Comparison of ENCODE assay signal across 8 cellular contexts in genomic region chr12:108565976-108566375, GRCh38. TPM values are rescaled to one million over a fixed set of nuclear protein-coding genes. Genes with fewer than 3 reads are reported as not detected.
A peak's percentile ranks its signal among the peaks of the same experiment; 100 is the strongest.
DNase-seq lines count a peak whose midpoint lies in the region; ATAC-seq and TF ChIP-seq lines count a peak whose summit lies in the region.

No MANE protein-coding gene starts in this region.

- H3K27me3 Mint-ChIP-seq in activated naive CD8-positive, alpha-beta T cell treated with anti-CD3 and anti-CD28 coated beads, Interleukin-2, amount 10 ng/mL, durations not matched to agents 7 days and 5 days: no peaks in the 10 kb centered on the region

- peak overlapping the region; percentile 58 for H3K27ac Mint-ChIP-seq in activated naive CD8-positive, alpha-beta T cell treated with anti-CD3 and anti-CD28 coated beads, Interleukin-2, amount 10 ng/mL, durations not matched to agents 7 days and 5 days

- intact Hi-C loops in A673 (cut with micrococcal nuclease; ENCODE audit: unreplicated experiment): loop anchor here (10.0 kb wide), 1 partner anchor 169 kb away; the partner anchor contains the start of gene CORO1C
- intact Hi-C loops in left ventricle myocardium inferior (cut with micrococcal nuclease): loop anchor here (5.0 kb wide), 1 partner anchor 51 kb away; no protein-coding TSS in a partner anchor

- H3K4me1 ChIP-seq in A673 (ENCODE audit: insufficient read depth, low read length, poor library complexity, severe bottlenecking) (peaks cover 40% of the 10 kb centered on the region), left ventricle myocardium inferior (peaks cover 73% of the 10 kb centered on the region)

- no peak for ATAC-seq in activated naive CD8-positive, alpha-beta T cell treated with anti-CD3 and anti-CD28 coated beads, Interleukin-2, amount 10 ng/mL, durations not matched to agents 7 days and 5 days (ENCODE audit: low read depth)
- no peak for ATAC-seq in HG02678 (IDR thresholded peaks at IDR 0.05; ENCODE audit: unreplicated experiment)

- no peaks in the 10 kb centered on the region for H3K27me3 ChIP-seq in A673 (replicated peaks; ENCODE audit: insufficient read depth, low read depth, low read length, poor library complexity)
- no peaks in the 10 kb centered on the region for H3K27me3 ChIP-seq in HL-60 (ENCODE audit: insufficient read depth, poor library complexity, severe bottlenecking)
- no peaks in the 10 kb centered on the region for H3K27me3 ChIP-seq in left ventricle myocardium inferior (ENCODE audit: low read depth)

- H3K4me3 ChIP-seq in A673 (ENCODE audit: low read depth, low read length, poor library complexity, severe bottlenecking): no peak overlapping the region
- no peak overlapping the region for H3K4me3 ChIP-seq in HL-60 (replicated peaks; ENCODE audit: insufficient read depth, low read length)
- no peak overlapping the region for H3K4me3 ChIP-seq in left ventricle myocardium inferior

- DNase-seq in A673 (ENCODE audit: low spot score): peak; percentile 89
- DNase-seq in HL-60 (ENCODE audit: low read depth in 1 of 2, low spot score in 1 of 2): peak; percentile 81 to 88
- peak; percentile 87 for DNase-seq in RPMI7951 (ENCODE audit: low read depth)
- no peak for DNase-seq in activated naive CD8-positive, alpha-beta T cell treated with anti-CD3 and anti-CD28 coated beads, Interleukin-2, amount 10 ng/mL, durations not matched to agents 7 days and 5 days
- peak; percentile 81 for DNase-seq in left ventricle myocardium inferior
- peak; percentile 46 to 79 for DNase-seq in stimulated activated CD4-positive, alpha-beta T cell treated with anti-CD3 and anti-CD28 coated beads, Interleukin-4, amount 100 ng/mL, for 4 hours
- DNase-seq in globus pallidus (ENCODE audit: low spot score): no peak

- TF ChIP-seq CTCF in A673 (conservative IDR thresholded peaks at IDR 0.05; ENCODE audit: low read depth, low read length) (no peak), HL-60 (IDR thresholded peaks at IDR 0.05; ENCODE audit: insufficient read depth, low read length) (no peak), left ventricle myocardium inferior (IDR thresholded peaks at IDR 0.05; ENCODE audit: borderline replicate concordance) (no peak)

- no peak overlapping the region for H3K4me3 Mint-ChIP-seq in activated naive CD8-positive, alpha-beta T cell treated with anti-CD3 and anti-CD28 coated beads, Interleukin-2, amount 10 ng/mL, durations not matched to agents 7 days and 5 days

- no peaks in the 10 kb centered on the region for H3K9me3 Mint-ChIP-seq in activated naive CD8-positive, alpha-beta T cell treated with anti-CD3 and anti-CD28 coated beads, Interleukin-2, amount 10 ng/mL, durations not matched to agents 7 days and 5 days

- no TSS peak for BruUV-seq in A673 (replicated peaks; lab: Mats Ljungman, UMichigan)

- CTCF ChIA-PET in A673 (lab: Charles Lee): interaction anchor here (0.6 kb wide), 1 partner anchor 56 kb away, joined by 4 read pairs; no protein-coding TSS in a partner anchor

- H3K27ac ChIP-seq in A673 (ENCODE audit: low read depth, low read length, poor library complexity, severe bottlenecking) (peak overlapping the region; percentile 77), HL-60 (replicated peaks) (peak overlapping the region; percentile 45), left ventricle myocardium inferior (replicated peaks) (peak overlapping the region; percentile 66)

- H3K9me3 ChIP-seq in A673 (ENCODE audit: low read depth, low read length, poor library complexity, severe bottlenecking) (no peaks in the 10 kb centered on the region), left ventricle myocardium inferior (replicated peaks) (no peaks in the 10 kb centered on the region)

- H3K4me1 Mint-ChIP-seq in activated naive CD8-positive, alpha-beta T cell treated with anti-CD3 and anti-CD28 coated beads, Interleukin-2, amount 10 ng/mL, durations not matched to agents 7 days and 5 days: peaks cover 55% of the 10 kb centered on the region

- H3K36me3 ChIP-seq in A673 (ENCODE audit: insufficient read depth, low read length, poor library complexity, severe bottlenecking) (peaks cover 52% of the 10 kb centered on the region), left ventricle myocardium inferior (peaks cover 62% of the 10 kb centered on the region)

- H3K36me3 Mint-ChIP-seq in activated naive CD8-positive, alpha-beta T cell treated with anti-CD3 and anti-CD28 coated beads, Interleukin-2, amount 10 ng/mL, durations not matched to agents 7 days and 5 days: peaks cover 23% of the 10 kb centered on the region

- POLR2A ChIA-PET in A673 (lab: Charles Lee; ENCODE audit: low non-redundant PET): no interaction called here
- POLR2A ChIA-PET in activated naive CD8-positive, alpha-beta T cell treated with anti-CD3 and anti-CD28 coated beads, Interleukin-2, amount 10 ng/mL, durations not matched to agents 7 days and 5 days (lab: Charles Lee): interaction anchor here (4.3 to 12.2 kb wide), 2 partner anchors 54 to 66 kb away, joined by 76 to 135 read pairs; partner anchors contain the start of gene SELPLG

RNA-seq across cellular contexts. Expression of gene ISCU, which starts 3.6 kb away (rescaled TPM):
- total RNA-seq in A673 (2021) (73.4 and 79.3 TPM in 2 replicates), left ventricle myocardium inferior (560 TPM)
- total RNA-seq in RPMI7951 (2014; rRNA removed; shearing (Covaris generic)): 120 and 127 TPM in 2 replicates
- 10 to 100 TPM; 86.8 to 89.6 TPM for total RNA-seq in activated naive CD8-positive, alpha-beta T cell treated with anti-CD3 and anti-CD28 coated beads, Interleukin-2, amount 10 ng/mL, durations not matched to agents 7 days and 5 days

RNA-seq across cellular contexts. Expression of gene SART3, which starts 5.0 kb away (rescaled TPM):
- total RNA-seq in A673 (2021) (93.8 and 99.3 TPM in 2 replicates), left ventricle myocardium inferior (24.9 TPM)
- total RNA-seq in RPMI7951 (2014; rRNA removed; shearing (Covaris generic)): 32.5 and 37.6 TPM in 2 replicates
- 10 to 100 TPM; 79.9 to 88.3 TPM for total RNA-seq in activated naive CD8-positive, alpha-beta T cell treated with anti-CD3 and anti-CD28 coated beads, Interleukin-2, amount 10 ng/mL, durations not matched to agents 7 days and 5 days

RNA-seq across cellular contexts. Expression of gene TMEM119, which starts 31.9 kb away (rescaled TPM):
- total RNA-seq in A673 (2021): 1.0 TPM in 1 of 2 replicates, not detected in the other
- 173 and 232 TPM in 2 replicates for total RNA-seq in RPMI7951 (2014; rRNA removed; shearing (Covaris generic))
- under 1 TPM; 0.11 to 0.48 TPM for total RNA-seq in activated naive CD8-positive, alpha-beta T cell treated with anti-CD3 and anti-CD28 coated beads, Interleukin-2, amount 10 ng/mL, durations not matched to agents 7 days and 5 days
- 1.3 TPM for total RNA-seq in left ventricle myocardium inferior

RNA-seq across cellular contexts. Expression of gene FICD, which starts 50.9 kb away (rescaled TPM):
- total RNA-seq in A673 (2021): 3.6 and 4.1 TPM in 2 replicates
- 3.5 and 3.6 TPM in 2 replicates for total RNA-seq in RPMI7951 (2014; rRNA removed; shearing (Covaris generic))
- 1 to 10 TPM; 6.8 to 6.9 TPM for total RNA-seq in activated naive CD8-positive, alpha-beta T cell treated with anti-CD3 and anti-CD28 coated beads, Interleukin-2, amount 10 ng/mL, durations not matched to agents 7 days and 5 days
- 4.2 TPM for total RNA-seq in left ventricle myocardium inferior

Comparison
In these comparisons a context has a peak if more than half of its experiments do, and no peak if none do; other contexts are left out.
1. DNase-seq: peak in A673 (single experiment), HL-60 (2 of 2), RPMI7951 (single experiment), left ventricle myocardium inferior (single experiment) and stimulated activated CD4-positive, alpha-beta T cell treated with anti-CD3 and anti-CD28 coated beads, Interleukin-4, amount 100 ng/mL, for 4 hours (2 of 2); none in activated naive CD8-positive, alpha-beta T cell treated with anti-CD3 and anti-CD28 coated beads, Interleukin-2, amount 10 ng/mL, durations not matched to agents 7 days and 5 days (single experiment) and globus pallidus (single experiment).
2. RNA of gene TMEM119, which starts 31.9 kb away (total RNA-seq): 173 to 232 TPM in RPMI7951; 1.3 TPM in left ventricle myocardium inferior (single experiment), 0.11 to 0.48 TPM in activated naive CD8-positive, alpha-beta T cell treated with anti-CD3 and anti-CD28 coated beads, Interleukin-2, amount 10 ng/mL, durations not matched to agents 7 days and 5 days and 1.0 TPM in A673; every median in the first group is over 10 times any median in the second.
3. Peak in every context shown above with its lines, with median percentiles within 50 percentile points of each other: H3K27ac ChIP-seq.